Comparison of ENCODE assay signal across 14 cellular contexts in genomic region chr2:192379736-192380135, GRCh38.
DNase-seq lines count a peak whose midpoint lies in the region; ATAC-seq and TF ChIP-seq lines count a peak whose summit lies in the region.
"Had no signal": no experiment of that assay in that cellular context is flagged by ENCODE, and none has a peak within 500 bp of the region (broad histone marks: within the 10 kb centered on the region; RNA-seq: fewer than 3 reads in every experiment).

No MANE protein-coding gene starts in this region.

- no peaks in the 10 kb centered on the region for H3F3A ChIP-seq in SK-N-SH (replicated peaks; ENCODE audit: insufficient read depth)

- POLR2A ChIA-PET in SK-N-SH (lab: Yijun Ruan, JAX): no interaction called here

- peak in 1 of 2 experiments; percentile 81; a peak in 2 of 4 replicates for TF ChIP-seq EP300 in SK-N-SH (IDR thresholded peaks at IDR 0.05; ENCODE audit: borderline replicate concordance in 1 of 2, low read depth in 1 of 2, low read length in 1 of 2)

- H3K9ac ChIP-seq in SK-N-SH: no peak overlapping the region

- no peak overlapping the region for H3K4me2 ChIP-seq in SK-N-SH

- H3K27me3 ChIP-seq in SK-N-SH (ENCODE audit: insufficient read depth) (no peaks in the 10 kb centered on the region), ascending aorta (no peaks in the 10 kb centered on the region)

- DNase-seq in NCI-H82 (lab: John Stamatoyannopoulos, UW) (peak; percentile 34), NCI-H82 treated with DMSO at 0.1 percent for 48 hours (lab: John Stamatoyannopoulos, UW; ENCODE audit: unreplicated experiment) (no peak), NCI-H1105 treated with DMSO at 0.1 percent for 48 hours (lab: John Stamatoyannopoulos, UW) (peak; percentile 45), SK-N-SH (peak; percentile 33), posterior cingulate gyrus (no peak), ascending aorta (ENCODE audit: low spot score in 2 of 2) (no peak)
- DNase-seq: 8988T; C1 segment of cervical spinal cord; CD4-positive, CD25-positive, alpha-beta regulatory T cell; CD8-positive, alpha-beta memory T cell; COR-L47; H9 had no signal

- no peaks in the 10 kb centered on the region for H3K9me3 ChIP-seq in SK-N-SH
- no peaks in the 10 kb centered on the region for H3K9me3 ChIP-seq in ascending aorta

- peaks cover 0 to 11% of the 10 kb centered on the region in 2 experiments; a peak in 2 of 4 replicates for H3K4me1 ChIP-seq in SK-N-SH (ENCODE audit: control insufficient read depth in 1 of 2, insufficient read depth in 2 of 2, low read depth in 1 of 2, low read length in 1 of 2)
- H3K4me1 ChIP-seq in ascending aorta: no peaks in the 10 kb centered on the region

- H3K4me3 ChIP-seq in SK-N-SH (ENCODE audit: low read depth in 2 of 2, low read length in 1 of 2) (no peak overlapping the region), ascending aorta (no peak overlapping the region)

- WGBS in SK-N-SH (ENCODE audit: low lambda C conversion rate): 0% methylated on average over 1 of the region's 1 CpG

- CTCF ChIA-PET in SK-N-SH (lab: Yijun Ruan, JAX): no interaction called here

- no peak overlapping the region for H2AFZ ChIP-seq in SK-N-SH (ENCODE audit: low read depth)

- no peaks in the 10 kb centered on the region for H3K79me2 ChIP-seq in SK-N-SH (ENCODE audit: insufficient read depth)

- peak; percentile 11; the same call in 1 of the 2 replicates for TF ChIP-seq RAD21 in SK-N-SH (IDR thresholded peaks at IDR 0.05; ENCODE audit: low read length)

- H3K27ac ChIP-seq in SK-N-SH (ENCODE audit: low read depth in 2 of 2, low read length in 1 of 2) (peak overlapping the region in 1 of 2 experiments; percentile 22; a peak in 1 of 4 replicates), ascending aorta (no peak overlapping the region)

- H3K9me2 ChIP-seq in SK-N-SH: no peaks in the 10 kb centered on the region

- intact Hi-C loops in posterior cingulate gyrus (cut with DNase I): no loop called here
- intact Hi-C loops in ascending aorta (cut with DNase I): no loop called here

- no peak for ATAC-seq in HG03442 (IDR thresholded peaks at IDR 0.05; ENCODE audit: unreplicated experiment)
- ATAC-seq: HepG2 had no signal

- no peaks in the 10 kb centered on the region for H4K20me1 ChIP-seq in SK-N-SH (ENCODE audit: insufficient read depth)

- TF ChIP-seq CTCF in SK-N-SH (IDR thresholded peaks at IDR 0.05): no peak
- TF ChIP-seq CTCF in ascending aorta (IDR thresholded peaks at IDR 0.05): no peak

- H3K36me3 ChIP-seq in SK-N-SH (replicated peaks in 1 of 2; ENCODE audit: control insufficient read depth in 1 of 2, insufficient read depth in 2 of 2, low read length in 1 of 2): no peaks in the 10 kb centered on the region
- H3K36me3 ChIP-seq in ascending aorta: no peaks in the 10 kb centered on the region

TF ChIP-seq in SK-N-SH, 30 proteins besides CTCF, POLR2A, EP300 and RAD21:
- TF ChIP-seq MXI1 (IDR thresholded peaks at IDR 0.05; ENCODE audit: low read depth, low read length) (peak; percentile 43; the same call in 1 of the 2 replicates), SIN3A (IDR thresholded peaks at IDR 0.05; ENCODE audit: borderline replicate concordance, low read depth, low read length) (no peak), POLR2AphosphoS5 (IDR thresholded peaks at IDR 0.05; ENCODE audit: low read depth, low read length) (no peak), NFIC (IDR thresholded peaks at IDR 0.05; ENCODE audit: borderline replicate concordance) (no peak), MEF2A (IDR thresholded peaks at IDR 0.05; ENCODE audit: borderline replicate concordance, low read depth) (no peak), RCOR1 (IDR thresholded peaks at IDR 0.05; ENCODE audit: low read length) (peak; percentile 62; the same call in 1 of the 2 replicates), GATA2 (CRISPR knock-in tag; IDR thresholded peaks at IDR 0.05) (peak; percentile 46), MAX (IDR thresholded peaks at IDR 0.05; ENCODE audit: low read depth) (no peak)

Comparison
In these comparisons a context has a peak if more than half of its experiments do, and no peak if none do; other contexts are left out.
1. DNase-seq: peak in NCI-H82 (single experiment), NCI-H1105 treated with DMSO at 0.1 percent for 48 hours (single experiment) and SK-N-SH (single experiment); none in NCI-H82 treated with DMSO at 0.1 percent for 48 hours (single experiment), posterior cingulate gyrus (0 of 10) and ascending aorta (0 of 2).